11 cellular contexts compared by ENCODE assay signal in the genomic region with DNA sequence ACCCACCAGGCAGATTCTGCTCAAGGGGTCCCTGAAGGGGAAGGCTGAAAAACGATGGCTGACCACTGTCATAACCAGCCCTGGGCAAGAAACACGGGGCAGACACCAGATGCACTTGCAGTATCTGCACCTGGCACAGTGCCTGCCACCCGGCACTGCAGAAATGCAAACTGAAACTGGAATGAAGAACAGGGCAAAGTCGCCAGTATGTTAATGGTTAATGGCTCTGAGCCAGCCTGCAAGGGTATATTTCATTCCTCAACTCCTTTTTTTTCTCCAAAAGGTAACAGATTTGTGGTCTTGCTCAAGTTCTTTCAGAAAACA. TPM values are rescaled to one million over a fixed set of nuclear protein-coding genes. Genes with fewer than 3 reads are reported as not detected.
DNase-seq lines count a peak whose midpoint lies in the region; ATAC-seq and TF ChIP-seq lines count a peak whose summit lies in the region.
"Had no signal": no experiment of that assay in that cellular context is flagged by ENCODE, and none has a peak within 500 bp of the region (broad histone marks: within the 10 kb centered on the region; RNA-seq: fewer than 3 reads in every experiment).

No MANE protein-coding gene starts in this region.

- H3K79me1 ChIP-seq in H9 (ENCODE audit: insufficient read depth, low read depth, low read length, poor library complexity, severe bottlenecking): no peaks in the 10 kb centered on the region

- H3K4me1 ChIP-seq in mucosa of rectum (ENCODE audit: control insufficient read depth in 2 of 2, insufficient read depth in 2 of 2, low read length in 2 of 2): peaks cover 46 to 57% of the 10 kb centered on the region in 2 donors
- no peaks in the 10 kb centered on the region for H3K4me1 ChIP-seq in H9 (ENCODE audit: insufficient read depth, low read length)
- H3K4me1 ChIP-seq: Caco-2 had no signal

- H2AFZ ChIP-seq in H9 (ENCODE audit: low read length): no peak overlapping the region

- no peak overlapping the region for H3K27ac Mint-ChIP-seq in H9

- no CpG with 5 or more reads among the region's 4 CpGs for WGBS in H9 (ENCODE audit: extremely low coverage, insufficient read length, low lambda C conversion rate)

- H4K20me1 ChIP-seq in H9 (ENCODE audit: control insufficient read depth, insufficient read depth, insufficient read length): no peaks in the 10 kb centered on the region

- no peaks in the 10 kb centered on the region; the same call in 1 of the 2 replicates for H3K79me2 ChIP-seq in H9 (ENCODE audit: insufficient read depth, low read length)

- POLR2A ChIA-PET in RWPE1 (lab: Yijun Ruan, JAX; ENCODE audit: low non-redundant PET): no interaction called here

- H3K4me3 ChIP-seq in mucosa of rectum (ENCODE audit: low read length in 2 of 2): peak overlapping the region; percentile 25 to 63
- H3K4me3 ChIP-seq: lower lobe of right lung, MG63 had no signal

- H2BK5ac ChIP-seq in H9 (ENCODE audit: insufficient read length, low read length): no peak overlapping the region

- no peaks in the 10 kb centered on the region for H3K9me3 Mint-ChIP-seq in H9

- H3K36me3 Mint-ChIP-seq in H9 (ENCODE audit: insufficient read depth in 1 of 3, low read depth in 3 of 3): peaks cover 8 to 28% (median 10%) of the 10 kb centered on the region in 3 experiments; a peak in 6 of 7 replicates

- H2BK20ac ChIP-seq in H9 (ENCODE audit: low read depth, low read length, poor library complexity, severe bottlenecking): no peak overlapping the region

- H2BK15ac ChIP-seq in H9 (ENCODE audit: low read depth, low read length): no peak overlapping the region

- H3K4ac ChIP-seq in H9 (ENCODE audit: low read depth, low read length): no peak overlapping the region

- no peak overlapping the region for H2AK5ac ChIP-seq in H9 (ENCODE audit: insufficient read length, low read length)

- no peak overlapping the region for H3K4me2 ChIP-seq in H9 (ENCODE audit: insufficient read depth, insufficient read length, low read length)

- ATAC-seq in HG03097 (IDR thresholded peaks at IDR 0.05; ENCODE audit: low FRiP score, unreplicated experiment): peak; percentile 59
- ATAC-seq in GM19023 (IDR thresholded peaks at IDR 0.05; ENCODE audit: unreplicated experiment): no peak
- ATAC-seq in GM21367 (IDR thresholded peaks at IDR 0.05; ENCODE audit: unreplicated experiment): no peak

- H3K23ac ChIP-seq in H9 (ENCODE audit: insufficient read length, low read depth, low read length): no peak overlapping the region

- TF ChIP-seq CTCF in RWPE1 (conservative IDR thresholded peaks at IDR 0.05; ENCODE audit: low read depth) (no peak), H9 (conservative IDR thresholded peaks at IDR 0.05) (no peak)

- no peaks in the 10 kb centered on the region for H3K23me2 ChIP-seq in H9 (ENCODE audit: insufficient read length, low read depth, low read length, poor library complexity, severe bottlenecking)

- H3K4me3 Mint-ChIP-seq in H9: no peak overlapping the region

- peaks cover 0 to 3% of the 10 kb centered on the region in 2 experiments; a peak in 1 of 4 replicates for H3K4me1 Mint-ChIP-seq in H9

- H3T11ph ChIP-seq in H9 (ENCODE audit: low read length): no peak overlapping the region

- H4K8ac ChIP-seq in H9 (replicated peaks; ENCODE audit: insufficient read length, low read depth, low read length): no peak overlapping the region

- CTCF ChIA-PET in RWPE1 (lab: Yijun Ruan, JAX): interaction anchor here (1.5 kb wide), 1 partner anchor 84 kb away, joined by 4 read pairs; a partner anchor contains a TSS

- no peak overlapping the region for H3K56ac ChIP-seq in H9 (ENCODE audit: insufficient read length, low read depth, low read length)

- H3K14ac ChIP-seq in H9 (ENCODE audit: insufficient read depth, low read length): no peak overlapping the region

- H4K5ac ChIP-seq in H9 (ENCODE audit: insufficient read length, low read depth, low read length): no peak overlapping the region

- DNase-seq in EH (ENCODE audit: low read depth): peak; percentile 18
- DNase-seq in RWPE1 (ENCODE audit: low spot score): peak; percentile 37
- no peak for DNase-seq in H9
- no peak for DNase-seq in superior temporal gyrus (ENCODE audit: extremely low spot score)
- DNase-seq: Caco-2, MG63 had no signal

- H2BK120ac ChIP-seq in H9 (ENCODE audit: low read depth, low read length, poor library complexity, severe bottlenecking): no peak overlapping the region

- H4K91ac ChIP-seq in H9 (ENCODE audit: insufficient read length, low read depth, low read length): no peak overlapping the region

- H3K27me3 Mint-ChIP-seq in H9 (ENCODE audit: low read depth): no peaks in the 10 kb centered on the region

- H3K9me3 ChIP-seq in mucosa of rectum (ENCODE audit: control insufficient read depth in 2 of 2, low read length in 2 of 2) (no peaks in the 10 kb centered on the region), H9 (ENCODE audit: control insufficient read depth, low read depth, low read length) (no peaks in the 10 kb centered on the region)
- H3K9me3 ChIP-seq: Caco-2, lower lobe of right lung, MG63 had no signal

- H3K27me3 ChIP-seq in mucosa of rectum (ENCODE audit: control insufficient read depth in 2 of 2, insufficient read depth in 2 of 2, low read length in 2 of 2) (no peaks in the 10 kb centered on the region), H9 (ENCODE audit: insufficient read depth, low read length) (no peaks in the 10 kb centered on the region)
- H3K27me3 ChIP-seq: MG63 had no signal

- H3K9ac ChIP-seq in mucosa of rectum (ENCODE audit: low read depth in 1 of 2, low read length in 2 of 2): no peak overlapping the region
- H3K9ac ChIP-seq in H9 (ENCODE audit: extremely low read depth, insufficient read length, low read length): no peak overlapping the region

- H3K36me3 ChIP-seq in mucosa of rectum (ENCODE audit: control insufficient read depth in 2 of 2, insufficient read depth in 2 of 2, low read length in 2 of 2): peaks cover 17 to 28% of the 10 kb centered on the region in 2 donors
- H3K36me3 ChIP-seq: MG63 had no signal

- peak overlapping the region; percentile 49 for H3K27ac ChIP-seq in RWPE1
- peak overlapping the region; percentile 64 to 79 for H3K27ac ChIP-seq in mucosa of rectum (ENCODE audit: low read depth in 2 of 2, low read length in 2 of 2)
- no peak overlapping the region for H3K27ac ChIP-seq in H9 (ENCODE audit: insufficient read length, low read depth, low read length)
- H3K27ac ChIP-seq: lower lobe of right lung had no signal

- no peak overlapping the region for H2BK12ac ChIP-seq in H9 (ENCODE audit: insufficient read length, low read depth, low read length)

- no peak overlapping the region for H3K18ac ChIP-seq in H9 (ENCODE audit: insufficient read length, low read depth, low read length)

RNA-seq across cellular contexts. Expression of a gene that starts 31.6 kb away (rescaled TPM):
- 65.7 and 72.9 TPM in 2 replicates for total RNA-seq in H9 (2021)

Comparison
In these comparisons a context has a peak if more than half of its experiments do, and no peak if none do; other contexts are left out.
1. DNase-seq: peak in EH (single experiment) and RWPE1 (single experiment); none in H9 (single experiment) and superior temporal gyrus (single experiment).